Comparison of ENCODE assay signal across 20 cellular contexts in genomic region chr17:48623583-48623982, GRCh38. TPM values are rescaled to one million over a fixed set of nuclear protein-coding genes. Genes with fewer than 3 reads are reported as not detected.
DNase-seq lines count a peak whose midpoint lies in the region; ATAC-seq, FAIRE-seq and TF ChIP-seq lines count a peak whose summit lies in the region.
"Had no signal": no experiment of that assay in that cellular context is flagged by ENCODE, and none has a peak within 500 bp of the region (broad histone marks: within the 10 kb centered on the region; RNA-seq: fewer than 3 reads in every experiment).

No MANE protein-coding gene starts in this region.

- H3K4me3 ChIP-seq in A549 (no peak overlapping the region), IMR-90 (ENCODE audit: insufficient read depth, low read depth, low read length) (no peak overlapping the region), endothelial cell of umbilical vein (replicated peaks in 1 of 3; ENCODE audit: insufficient read depth in 1 of 3, low read depth in 1 of 3, low read length in 3 of 3) (no peak overlapping the region), spleen (no peak overlapping the region)
- H3K4me3 ChIP-seq: SJCRH30 had no signal

- no peaks in the 10 kb centered on the region for H3K79me2 ChIP-seq in endothelial cell of umbilical vein (ENCODE audit: control insufficient read depth, insufficient read depth, low read length)

- H2BK5ac ChIP-seq in IMR-90 (ENCODE audit: low read depth, low read length, poor library complexity, severe bottlenecking) = no peak overlapping the region

- no peak overlapping the region for H4K5ac ChIP-seq in IMR-90 (ENCODE audit: low read depth, low read length)

- no peak overlapping the region for H3K56ac ChIP-seq in IMR-90 (ENCODE audit: extremely low read depth, insufficient read depth, low read length)

- DNase-seq in A549 (ENCODE audit: low read depth in 1 of 2, low spot score in 1 of 2) = no peak
- DNase-seq in IMR-90 = no peak
- DNase-seq in endothelial cell of umbilical vein (ENCODE audit: low read depth, low spot score) = no peak
- no peak for DNase-seq in mesothelial cell of epicardium (ENCODE audit: low spot score in 2 of 2, unreplicated experiment in 2 of 2)
- DNase-seq in NCI-H2196 (lab: John Stamatoyannopoulos, UW; ENCODE audit: unreplicated experiment) = no peak
- DNase-seq in spleen = no peak
- DNase-seq in HT-29 (ENCODE audit: low spot score) = no peak
- DNase-seq: BE2C; CD4-positive, alpha-beta T cell; DMS79; MV-4-11; NCI-H1417 treated with DMSO at 0.1 percent for 48 hours; NCI-H1930; NCI-H2171 treated with DMSO at 0.1 percent for 48 hours; NCI-H510A; NCI-H774; PC-3; SJCRH30 had no signal

- no peaks in the 10 kb centered on the region for H3K9me3 ChIP-seq in A549
- H3K9me3 ChIP-seq in IMR-90 (ENCODE audit: control insufficient read depth, insufficient read depth, low read length) = peaks cover 14% of the 10 kb centered on the region
- no peaks in the 10 kb centered on the region for H3K9me3 ChIP-seq in endothelial cell of umbilical vein (replicated peaks; ENCODE audit: control insufficient read depth, insufficient read depth, low read length)
- no peaks in the 10 kb centered on the region for H3K9me3 ChIP-seq in spleen
- H3K9me3 ChIP-seq: BE2C, SJCRH30 had no signal

- no peak overlapping the region for H2AK5ac ChIP-seq in IMR-90 (ENCODE audit: low read depth, low read length)

- H3K23ac ChIP-seq in IMR-90 (ENCODE audit: low read depth, low read length) = peak overlapping the region; percentile 34; the same call in 1 of the 2 replicates

- no peaks in the 10 kb centered on the region; the same call in 1 of the 2 replicates for H3K9me1 ChIP-seq in IMR-90 (ENCODE audit: insufficient read depth, low read length)
- no peaks in the 10 kb centered on the region for H3K9me1 ChIP-seq in endothelial cell of umbilical vein (replicated peaks; ENCODE audit: control insufficient read depth, extremely low read depth, insufficient read depth, low read length)

- no peak for TF ChIP-seq CTCF in A549 (IDR thresholded peaks at IDR 0.05)
- TF ChIP-seq CTCF in IMR-90 (conservative IDR thresholded peaks at IDR 0.05; ENCODE audit: low read depth, low read length) = no peak
- TF ChIP-seq CTCF in endothelial cell of umbilical vein (IDR thresholded peaks at IDR 0.05; ENCODE audit: extremely low read depth in 1 of 2, insufficient read depth in 1 of 2, low read depth in 1 of 2, low read length in 2 of 2) = no peak
- no peak for TF ChIP-seq CTCF in mesothelial cell of epicardium (IDR thresholded peaks at IDR 0.05; ENCODE audit: unreplicated experiment)
- TF ChIP-seq CTCF in spleen (IDR thresholded peaks at IDR 0.05 in 8 of 11, conservative IDR thresholded peaks at IDR 0.05 in 3 of 11) = no peak

- no TSS peak for BruUV-seq in IMR-90 (replicated peaks; lab: Mats Ljungman, UMichigan)
- BruUV-seq in endothelial cell of umbilical vein (replicated peaks; lab: Mats Ljungman, UMichigan) = no TSS peak

- no peak overlapping the region for H4K91ac ChIP-seq in IMR-90 (ENCODE audit: insufficient read depth, low read depth, low read length)

- no peak overlapping the region for H2BK15ac ChIP-seq in IMR-90 (ENCODE audit: low read depth, low read length)

- no peak overlapping the region for H3K27ac ChIP-seq in A549
- no peak overlapping the region for H3K27ac ChIP-seq in IMR-90 (ENCODE audit: insufficient read depth, low read length)
- no peak overlapping the region for H3K27ac ChIP-seq in endothelial cell of umbilical vein (ENCODE audit: insufficient read depth, low read depth, low read length)
- no peak overlapping the region for H3K27ac ChIP-seq in spleen
- H3K27ac ChIP-seq: 22Rv1, SJCRH30 had no signal

- peaks cover 79% of the 10 kb centered on the region for H3K27me3 Mint-ChIP-seq in mesothelial cell of epicardium (ENCODE audit: low read depth)

- peaks cover 11% of the 10 kb centered on the region; the same call in 1 of the 2 replicates for H4K20me1 ChIP-seq in IMR-90 (ENCODE audit: insufficient read depth, low read length)
- H4K20me1 ChIP-seq in endothelial cell of umbilical vein (replicated peaks; ENCODE audit: control insufficient read depth, extremely low read depth, insufficient read depth, low read length) = no peaks in the 10 kb centered on the region

- H3K27ac Mint-ChIP-seq in mesothelial cell of epicardium = no peak overlapping the region
- H3K27ac Mint-ChIP-seq: CD4-positive, alpha-beta T cell had no signal

- FAIRE-seq in A549 (lab: Jason Lieb, UNC) = no peak
- FAIRE-seq in endothelial cell of umbilical vein (lab: Jason Lieb, UNC) = no peak

- TF ChIP-seq RAD21 in A549 (conservative IDR thresholded peaks at IDR 0.05 in 1 of 2, IDR thresholded peaks at IDR 0.05 in 1 of 2) (no peak), IMR-90 (IDR thresholded peaks at IDR 0.05; ENCODE audit: low read length) (no peak)

- no peak overlapping the region for H2AK9ac ChIP-seq in IMR-90 (replicated peaks; ENCODE audit: low read depth, low read length, poor library complexity)

- no peak overlapping the region for H3K4ac ChIP-seq in IMR-90 (ENCODE audit: low read depth, low read length)

- H2BK20ac ChIP-seq in IMR-90 (ENCODE audit: low read depth, low read length) = no peak overlapping the region

- in situ Hi-C loops in IMR-90 (cut with MboI; ENCODE audit: low sequenced_read_pairs) = loop anchor here (10.0 kb wide), 1 partner anchor 459 kb away; no protein-coding TSS in a partner anchor

- peak overlapping the region; percentile 84 for H3K4me3 Mint-ChIP-seq in mesothelial cell of epicardium

- H3K4me1 ChIP-seq in A549 = peaks cover 20% of the 10 kb centered on the region
- H3K4me1 ChIP-seq in IMR-90 (ENCODE audit: control insufficient read depth, insufficient read depth, low read length) = no peaks in the 10 kb centered on the region; the same call in 1 of the 2 replicates
- H3K4me1 ChIP-seq in endothelial cell of umbilical vein (ENCODE audit: control insufficient read depth, extremely low read depth, insufficient read depth, low read length) = peaks cover 16% of the 10 kb centered on the region
- peaks cover 24 to 40% (median 30%) of the 10 kb centered on the region in 6 donors for H3K4me1 ChIP-seq in spleen
- H3K4me1 ChIP-seq: BE2C, SJCRH30 had no signal

- no peaks in the 10 kb centered on the region for H3K79me1 ChIP-seq in IMR-90 (ENCODE audit: low read depth in 1 of 2, low read length in 2 of 2)

- POLR2A ChIA-PET in A549 (lab: Yijun Ruan, JAX) (no interaction called here), IMR-90 (lab: Charles Lee; ENCODE audit: unreplicated experiment) (no interaction called here), endothelial cell of umbilical vein (lab: Charles Lee) (no interaction called here)

- dilution Hi-C loops in IMR-90 (cut with HindIII; ENCODE audit: low sequenced_read_pairs, unreplicated experiment) (no loop called here), endothelial cell of umbilical vein (cut with MboI; ENCODE audit: extremely low pct_ligation_motif_present, low sequenced_read_pairs) (no loop called here)

- H3K4me1 Mint-ChIP-seq in mesothelial cell of epicardium = peaks cover 62% of the 10 kb centered on the region

- no peaks in the 10 kb centered on the region for H3K9me3 Mint-ChIP-seq in mesothelial cell of epicardium
- H3K9me3 Mint-ChIP-seq: CD4-positive, alpha-beta T cell had no signal

- H3K9ac ChIP-seq in IMR-90 (ENCODE audit: low read depth, low read length) (no peak overlapping the region), endothelial cell of umbilical vein (replicated peaks; ENCODE audit: extremely low read depth, insufficient read depth, low read length) (no peak overlapping the region)

- H4K8ac ChIP-seq in IMR-90 (ENCODE audit: low read depth in 2 of 2, low read length in 2 of 2) = no peak overlapping the region

- H3K14ac ChIP-seq in IMR-90 (replicated peaks; ENCODE audit: low read depth, low read length) = no peak overlapping the region

- H3K36me3 Mint-ChIP-seq in mesothelial cell of epicardium = peaks cover 18% of the 10 kb centered on the region

- no peak overlapping the region for H3K18ac ChIP-seq in IMR-90 (ENCODE audit: low read depth, low read length)

- ATAC-seq in A549 = no peak
- ATAC-seq in IMR-90 (ENCODE audit: low read depth) = no peak
- ATAC-seq in HG03135 (IDR thresholded peaks at IDR 0.05; ENCODE audit: unreplicated experiment) = no peak
- ATAC-seq: PC-3 had no signal

- H2BK120ac ChIP-seq in IMR-90 (ENCODE audit: low read depth, low read length) = no peak overlapping the region

- H3K27me3 ChIP-seq in IMR-90 (ENCODE audit: control insufficient read depth, insufficient read depth, low read length) (peaks cover 98% of the 10 kb centered on the region), endothelial cell of umbilical vein (ENCODE audit: control insufficient read depth in 2 of 2, insufficient read depth in 2 of 2, low read length in 2 of 2) (peaks cover 66 to 90% of the 10 kb centered on the region in 2 experiments), spleen (replicated peaks in 1 of 7) (peaks cover 21 to 100% (median 100%) of the 10 kb centered on the region in 7 donors)

- H2AFZ ChIP-seq in IMR-90 (replicated peaks; ENCODE audit: low read length, poor library complexity) (no peak overlapping the region), endothelial cell of umbilical vein (ENCODE audit: low read depth, low read length) (no peak overlapping the region)

- H3K36me3 ChIP-seq in IMR-90 (ENCODE audit: control insufficient read depth, insufficient read depth, low read length) (no peaks in the 10 kb centered on the region), endothelial cell of umbilical vein (ENCODE audit: control insufficient read depth in 2 of 2, extremely low read depth in 1 of 2, insufficient read depth in 2 of 2, low read length in 2 of 2) (no peaks in the 10 kb centered on the region), spleen (no peaks in the 10 kb centered on the region)
- H3K36me3 ChIP-seq: BE2C, SJCRH30 had no signal

- intact Hi-C loops in IMR-90 (cut with micrococcal nuclease) (no loop called here), endothelial cell of umbilical vein (cut with micrococcal nuclease) (no loop called here), spleen (cut with DNase I; ENCODE audit: low total_unique reads) (no loop called here)

- no peak for TF ChIP-seq POLR2A in A549 (IDR thresholded peaks at IDR 0.05; ENCODE audit: low read length)
- no peak for TF ChIP-seq POLR2A in IMR-90 (IDR thresholded peaks at IDR 0.05; ENCODE audit: low read depth, low read length)
- no peak for TF ChIP-seq POLR2A in endothelial cell of umbilical vein (IDR thresholded peaks at IDR 0.05; ENCODE audit: low read depth, low read length)
- TF ChIP-seq POLR2A in spleen (IDR thresholded peaks at IDR 0.05) = no peak

- WGBS in A549 (ENCODE audit: missing lambda C conversion rate) = 93% methylated on average over 4 of the region's 4 CpGs
- WGBS in IMR-90 (ENCODE audit: extremely low coverage in 2 of 2, insufficient read length in 1 of 2), 2 experiments = 16% methylated on average over 2 of the region's 4 CpGs; no CpG with 5 or more reads in 1 of the 2 experiments
- 43 to 56% (median 51%) methylated on average over 4 of the region's 4 CpGs for WGBS in spleen, 5 donors

- H3K4me2 ChIP-seq in A549 (peak overlapping the region; percentile 92), IMR-90 (ENCODE audit: low read depth, low read length) (no peak overlapping the region), endothelial cell of umbilical vein (ENCODE audit: insufficient read depth, low read length) (no peak overlapping the region)

- CTCF ChIA-PET in A549 (lab: Yijun Ruan, JAX) = interaction anchor here (0.9 to 9.7 kb wide), 16 partner anchors 8 to 543 kb away, joined by 3 to 84 read pairs (median 4); no protein-coding TSS in a partner anchor
- CTCF ChIA-PET in IMR-90 (lab: Yijun Ruan, JAX) = interaction anchor here (1.0 to 1.1 kb wide), 2 partner anchors 288 to 598 kb away, joined by 3 to 4 read pairs; no protein-coding TSS in a partner anchor
- CTCF ChIA-PET in endothelial cell of umbilical vein (lab: Charles Lee) = interaction anchor here (0.5 to 6.3 kb wide), 5 partner anchors 9 to 374 kb away, joined by 3 to 45 read pairs (median 7); partner anchors contain the start of genes HOXB8 and IGF2BP1

- TF ChIP-seq EP300 in A549 (IDR thresholded peaks at IDR 0.05) = no peak

RNA-seq across cellular contexts. Expression of gene HOXB9, which starts 2.6 kb away (rescaled TPM):
- polyA plus RNA-seq in A549 (2011; rRNA removed) (22.0 and 24.6 TPM in 2 replicates), A549 (2017; fragmentation: RNase III; extraction: RNeasy Plus Mini Kit Qiagen cat#74134 plus additional on column Dnase treatment) (5.6 to 7.3 TPM (median 6.2 TPM) in 3 replicates), IMR-90 (2012; rRNA removed) (0.05 and 0.07 TPM in 2 replicates), endothelial cell of umbilical vein (0.49 and 0.79 TPM in 2 replicates), spleen (under 1 TPM; 0.10 to 0.50 (median 0.50) TPM)
- 10.3 and 12.9 TPM in 2 replicates for polyA plus RNA-seq in A549 (2012; cell fraction: cytosol; rRNA removed)
- polyA plus RNA-seq in A549 (2012; cell fraction: nucleus; rRNA removed) = 11.1 and 12.9 TPM in 2 replicates
- polyA minus RNA-seq in A549 (2011; rRNA and poly(A)+ RNA removed) = 10.4 and 12.1 TPM in 2 replicates
- total RNA-seq in IMR-90 (2012; rRNA removed) (under 0.01 TPM in 1 of 2 replicates, not detected in the other), endothelial cell of umbilical vein (0.69 and 1.1 TPM in 2 replicates), mesothelial cell of epicardium (33.8 to 35.4 TPM (median 34.4 TPM) in 3 replicates), spleen (under 1 TPM in 2 of 7 donors, not detected in 5; 0.30 to 0.42 TPM)
- polyA plus RNA-seq in IMR-90 (2012; cell fraction: cytosol; rRNA removed) = 0.01 and 0.04 TPM in 2 replicates
- 0.03 and 0.10 TPM in 2 replicates for polyA plus RNA-seq in IMR-90 (2012; cell fraction: nucleus; rRNA removed; ENCODE audit: low replicate concordance)
- polyA plus RNA-seq in endothelial cell of umbilical vein (2011; cell fraction: cytosol; rRNA removed) = 0.62 and 0.82 TPM in 2 replicates
- polyA plus RNA-seq in endothelial cell of umbilical vein (2011; cell fraction: nucleus; rRNA removed) = 0.50 and 0.54 TPM in 2 replicates
- 0.98 and 1.4 TPM in 2 replicates for polyA plus RNA-seq in endothelial cell of umbilical vein (2012)
- 1.3 and 2.6 TPM in 2 replicates for polyA minus RNA-seq in endothelial cell of umbilical vein
- polyA minus RNA-seq in endothelial cell of umbilical vein (2011; cell fraction: cytosol; rRNA and poly(A)+ RNA removed) = not detected
- polyA minus RNA-seq in endothelial cell of umbilical vein (2011; cell fraction: nucleus; rRNA and poly(A)+ RNA removed) = 0.24 and 0.38 TPM in 2 replicates
- total RNA-seq in HT-29 (2014; rRNA removed; shearing (Covaris generic)) = 177 and 188 TPM in 2 replicates
- total RNA-seq: CD4-positive, alpha-beta T cell had no signal

RNA-seq across cellular contexts. Expression of gene HOXB8, which starts 8.5 kb away (rescaled TPM):
- 8.9 and 11.1 TPM in 2 replicates for polyA plus RNA-seq in A549 (2011; rRNA removed)
- polyA plus RNA-seq in A549 (2012; cell fraction: cytosol; rRNA removed) = 12.3 and 15.2 TPM in 2 replicates
- polyA plus RNA-seq in A549 (2012; cell fraction: nucleus; rRNA removed) = 12.8 and 13.1 TPM in 2 replicates
- 4.6 to 5.8 TPM (median 4.7 TPM) in 3 replicates for polyA plus RNA-seq in A549 (2017; fragmentation: RNase III; extraction: RNeasy Plus Mini Kit Qiagen cat#74134 plus additional on column Dnase treatment)
- 4.1 and 5.1 TPM in 2 replicates for polyA minus RNA-seq in A549 (2011; rRNA and poly(A)+ RNA removed)
- total RNA-seq in IMR-90 (2012; rRNA removed) = 0.54 and 0.56 TPM in 2 replicates
- 5.3 and 6.2 TPM in 2 replicates for polyA plus RNA-seq in IMR-90 (2012; rRNA removed)
- polyA plus RNA-seq in IMR-90 (2012; cell fraction: cytosol; rRNA removed) = 2.2 and 6.0 TPM in 2 replicates
- 3.2 and 4.6 TPM in 2 replicates for polyA plus RNA-seq in IMR-90 (2012; cell fraction: nucleus; rRNA removed; ENCODE audit: low replicate concordance)
- total RNA-seq in endothelial cell of umbilical vein = 1.7 and 2.0 TPM in 2 replicates
- 1.6 and 2.4 TPM in 2 replicates for polyA plus RNA-seq in endothelial cell of umbilical vein
- polyA plus RNA-seq in endothelial cell of umbilical vein (2011; cell fraction: cytosol; rRNA removed) = 0.81 and 0.86 TPM in 2 replicates
- 0.63 and 0.96 TPM in 2 replicates for polyA plus RNA-seq in endothelial cell of umbilical vein (2011; cell fraction: nucleus; rRNA removed)
- polyA plus RNA-seq in endothelial cell of umbilical vein (2012) = 3.4 and 3.6 TPM in 2 replicates
- polyA minus RNA-seq in endothelial cell of umbilical vein = 0.25 and 1.7 TPM in 2 replicates
- polyA minus RNA-seq in endothelial cell of umbilical vein (2011; cell fraction: cytosol; rRNA and poly(A)+ RNA removed) = not detected
- 0.67 and 0.91 TPM in 2 replicates for polyA minus RNA-seq in endothelial cell of umbilical vein (2011; cell fraction: nucleus; rRNA and poly(A)+ RNA removed)
- total RNA-seq in mesothelial cell of epicardium = 75.7 to 82.4 TPM (median 78.8 TPM) in 3 replicates
- not detected for total RNA-seq in spleen
- polyA plus RNA-seq in spleen = under 1 TPM in 2 of 3 donors, not detected in 1; 0.07 to 0.14 TPM
- total RNA-seq in HT-29 (2014; rRNA removed; shearing (Covaris generic)) = 51.0 and 52.7 TPM in 2 replicates
- total RNA-seq: CD4-positive, alpha-beta T cell; PC-3 had no signal

RNA-seq across cellular contexts. Expression of gene HOXB7, which starts 12.8 kb away (rescaled TPM):
- polyA plus RNA-seq in A549 (2011; rRNA removed) = 15.4 and 22.3 TPM in 2 replicates
- 16.9 TPM in 2 replicates for polyA plus RNA-seq in A549 (2012; cell fraction: cytosol; rRNA removed)
- 9.0 and 12.5 TPM in 2 replicates for polyA plus RNA-seq in A549 (2012; cell fraction: nucleus; rRNA removed)
- polyA plus RNA-seq in A549 (2017; fragmentation: RNase III; extraction: RNeasy Plus Mini Kit Qiagen cat#74134 plus additional on column Dnase treatment) = 27.4 to 32.3 TPM (median 27.4 TPM) in 3 replicates
- 6.5 and 6.6 TPM in 2 replicates for polyA minus RNA-seq in A549 (2011; rRNA and poly(A)+ RNA removed)
- 1.8 and 3.3 TPM in 2 replicates for total RNA-seq in IMR-90 (2012; rRNA removed)
- 6.7 and 7.5 TPM in 2 replicates for polyA plus RNA-seq in IMR-90 (2012; rRNA removed)
- 5.2 and 6.4 TPM in 2 replicates for polyA plus RNA-seq in IMR-90 (2012; cell fraction: cytosol; rRNA removed)
- 1.8 and 2.6 TPM in 2 replicates for polyA plus RNA-seq in IMR-90 (2012; cell fraction: nucleus; rRNA removed; ENCODE audit: low replicate concordance)
- 24.5 and 29.8 TPM in 2 replicates for total RNA-seq in endothelial cell of umbilical vein
- 23.5 and 24.2 TPM in 2 replicates for polyA plus RNA-seq in endothelial cell of umbilical vein
- polyA plus RNA-seq in endothelial cell of umbilical vein (2011; cell fraction: cytosol; rRNA removed) = 18.2 and 21.3 TPM in 2 replicates
- polyA plus RNA-seq in endothelial cell of umbilical vein (2011; cell fraction: nucleus; rRNA removed) = 5.5 and 6.9 TPM in 2 replicates
- 26.0 and 33.3 TPM in 2 replicates for polyA plus RNA-seq in endothelial cell of umbilical vein (2012)
- 8.2 and 9.4 TPM in 2 replicates for polyA minus RNA-seq in endothelial cell of umbilical vein
- 10.9 TPM for polyA minus RNA-seq in endothelial cell of umbilical vein (2011; cell fraction: cytosol; rRNA and poly(A)+ RNA removed)
- polyA minus RNA-seq in endothelial cell of umbilical vein (2011; cell fraction: nucleus; rRNA and poly(A)+ RNA removed) = 1.3 and 1.5 TPM in 2 replicates
- total RNA-seq in mesothelial cell of epicardium = 18.6 to 20.3 TPM (median 19.5 TPM) in 3 replicates
- 1 to 10 TPM; 1.3 to 3.5 (median 2.7) TPM for total RNA-seq in spleen
- polyA plus RNA-seq in spleen = 1 to 10 TPM; 3.2 to 7.5 (median 3.3) TPM
- total RNA-seq in HT-29 (2014; rRNA removed; shearing (Covaris generic)) = 37.3 and 39.7 TPM in 2 replicates
- total RNA-seq: CD4-positive, alpha-beta T cell; PC-3 had no signal

RNA-seq across cellular contexts. Expression of gene HOXB6, which starts 18.8 kb away (rescaled TPM):
- polyA plus RNA-seq in A549 (2011; rRNA removed) = 9.4 and 10.2 TPM in 2 replicates
- polyA plus RNA-seq in A549 (2012; cell fraction: cytosol; rRNA removed) = 8.7 and 9.0 TPM in 2 replicates
- polyA plus RNA-seq in A549 (2012; cell fraction: nucleus; rRNA removed) = 48.0 and 49.7 TPM in 2 replicates
- 12.3 to 14.9 TPM (median 14.7 TPM) in 3 replicates for polyA plus RNA-seq in A549 (2017; fragmentation: RNase III; extraction: RNeasy Plus Mini Kit Qiagen cat#74134 plus additional on column Dnase treatment)
- polyA minus RNA-seq in A549 (2011; rRNA and poly(A)+ RNA removed) = 4.4 and 4.9 TPM in 2 replicates
- total RNA-seq in IMR-90 (2012; rRNA removed) = 11.1 and 11.9 TPM in 2 replicates
- polyA plus RNA-seq in IMR-90 (2012; rRNA removed) = 42.2 and 48.1 TPM in 2 replicates
- 66.4 and 75.0 TPM in 2 replicates for polyA plus RNA-seq in IMR-90 (2012; cell fraction: cytosol; rRNA removed)
- 27.7 and 38.2 TPM in 2 replicates for polyA plus RNA-seq in IMR-90 (2012; cell fraction: nucleus; rRNA removed; ENCODE audit: low replicate concordance)
- 24.0 and 27.4 TPM in 2 replicates for total RNA-seq in endothelial cell of umbilical vein
- 8.8 and 10.0 TPM in 2 replicates for polyA plus RNA-seq in endothelial cell of umbilical vein
- 4.3 and 6.1 TPM in 2 replicates for polyA plus RNA-seq in endothelial cell of umbilical vein (2011; cell fraction: cytosol; rRNA removed)
- 42.1 and 47.5 TPM in 2 replicates for polyA plus RNA-seq in endothelial cell of umbilical vein (2011; cell fraction: nucleus; rRNA removed)
- polyA plus RNA-seq in endothelial cell of umbilical vein (2012) = 12.4 and 13.8 TPM in 2 replicates
- polyA minus RNA-seq in endothelial cell of umbilical vein = 3.9 and 7.0 TPM in 2 replicates
- 2.8 TPM for polyA minus RNA-seq in endothelial cell of umbilical vein (2011; cell fraction: cytosol; rRNA and poly(A)+ RNA removed)
- 9.1 and 16.5 TPM in 2 replicates for polyA minus RNA-seq in endothelial cell of umbilical vein (2011; cell fraction: nucleus; rRNA and poly(A)+ RNA removed)
- total RNA-seq in mesothelial cell of epicardium = 56.4 to 63.1 TPM (median 59.7 TPM) in 3 replicates
- 1 to 10 TPM; 1.2 to 4.5 (median 3.3) TPM for total RNA-seq in spleen
- polyA plus RNA-seq in spleen = 1 to 10 TPM; 1.7 to 3.4 (median 2.1) TPM
- 160 and 174 TPM in 2 replicates for total RNA-seq in HT-29 (2014; rRNA removed; shearing (Covaris generic))
- total RNA-seq: CD4-positive, alpha-beta T cell had no signal

RNA-seq across cellular contexts. Expression of gene HOXB5, which starts 30.0 kb away (rescaled TPM):
- polyA plus RNA-seq in A549 (2011; rRNA removed) (2.5 and 2.7 TPM in 2 replicates), A549 (2017; fragmentation: RNase III; extraction: RNeasy Plus Mini Kit Qiagen cat#74134 plus additional on column Dnase treatment) (2.1 to 3.0 TPM (median 2.4 TPM) in 3 replicates), IMR-90 (2012; rRNA removed) (18.0 and 18.1 TPM in 2 replicates), endothelial cell of umbilical vein (2.0 and 2.6 TPM in 2 replicates), spleen (1 to 10 TPM in 2 of 3 donors, under 1 TPM in 1; 0.91 to 1.5 (median 1.3) TPM)
- 1.9 and 2.5 TPM in 2 replicates for polyA plus RNA-seq in A549 (2012; cell fraction: cytosol; rRNA removed)
- 21.9 and 24.5 TPM in 2 replicates for polyA plus RNA-seq in A549 (2012; cell fraction: nucleus; rRNA removed)
- polyA minus RNA-seq in A549 (2011; rRNA and poly(A)+ RNA removed) = 0.39 and 0.74 TPM in 2 replicates
- total RNA-seq in IMR-90 (2012; rRNA removed) (0.54 and 0.56 TPM in 2 replicates), endothelial cell of umbilical vein (7.3 and 8.5 TPM in 2 replicates), mesothelial cell of epicardium (28.6 to 32.4 TPM (median 31.1 TPM) in 3 replicates), spleen (1 to 10 TPM in 3 of 7 donors, under 1 TPM in 4; 0.43 to 2.6 (median 0.67) TPM)
- 19.7 and 32.7 TPM in 2 replicates for polyA plus RNA-seq in IMR-90 (2012; cell fraction: cytosol; rRNA removed)
- 13.4 and 16.5 TPM in 2 replicates for polyA plus RNA-seq in IMR-90 (2012; cell fraction: nucleus; rRNA removed; ENCODE audit: low replicate concordance)
- polyA plus RNA-seq in endothelial cell of umbilical vein (2011; cell fraction: cytosol; rRNA removed) = 1.0 and 1.1 TPM in 2 replicates
- polyA plus RNA-seq in endothelial cell of umbilical vein (2011; cell fraction: nucleus; rRNA removed) = 13.1 and 13.2 TPM in 2 replicates
- 3.3 and 3.5 TPM in 2 replicates for polyA plus RNA-seq in endothelial cell of umbilical vein (2012)
- 0.57 and 0.58 TPM in 2 replicates for polyA minus RNA-seq in endothelial cell of umbilical vein
- 0.82 TPM for polyA minus RNA-seq in endothelial cell of umbilical vein (2011; cell fraction: cytosol; rRNA and poly(A)+ RNA removed)
- 2.5 and 2.6 TPM in 2 replicates for polyA minus RNA-seq in endothelial cell of umbilical vein (2011; cell fraction: nucleus; rRNA and poly(A)+ RNA removed)
- total RNA-seq in HT-29 (2014; rRNA removed; shearing (Covaris generic)) = 7.5 and 8.2 TPM in 2 replicates
- total RNA-seq: CD4-positive, alpha-beta T cell had no signal

Comparison
In these comparisons a context has a peak if more than half of its experiments do, and no peak if none do; other contexts are left out.
1. RNA of gene HOXB9, which starts 2.6 kb away (total RNA-seq): 177 to 188 TPM in HT-29 and 33.8 to 35.4 TPM in mesothelial cell of epicardium; 0.69 to 1.1 TPM in endothelial cell of umbilical vein, 0.30 to 0.42 TPM in spleen and under 0.01 TPM in IMR-90; every median in the first group is over 10 times any median in the second.
2. RNA of gene HOXB8, which starts 8.5 kb away (total RNA-seq): 75.7 to 82.4 TPM in mesothelial cell of epicardium and 51.0 to 52.7 TPM in HT-29; 1.7 to 2.0 TPM in endothelial cell of umbilical vein, 0.54 to 0.56 TPM in IMR-90 and not detected in spleen; every median in the first group is over 10 times any median in the second.